Comparison of ENCODE assay signal across 8 cellular contexts in the genomic region with DNA sequence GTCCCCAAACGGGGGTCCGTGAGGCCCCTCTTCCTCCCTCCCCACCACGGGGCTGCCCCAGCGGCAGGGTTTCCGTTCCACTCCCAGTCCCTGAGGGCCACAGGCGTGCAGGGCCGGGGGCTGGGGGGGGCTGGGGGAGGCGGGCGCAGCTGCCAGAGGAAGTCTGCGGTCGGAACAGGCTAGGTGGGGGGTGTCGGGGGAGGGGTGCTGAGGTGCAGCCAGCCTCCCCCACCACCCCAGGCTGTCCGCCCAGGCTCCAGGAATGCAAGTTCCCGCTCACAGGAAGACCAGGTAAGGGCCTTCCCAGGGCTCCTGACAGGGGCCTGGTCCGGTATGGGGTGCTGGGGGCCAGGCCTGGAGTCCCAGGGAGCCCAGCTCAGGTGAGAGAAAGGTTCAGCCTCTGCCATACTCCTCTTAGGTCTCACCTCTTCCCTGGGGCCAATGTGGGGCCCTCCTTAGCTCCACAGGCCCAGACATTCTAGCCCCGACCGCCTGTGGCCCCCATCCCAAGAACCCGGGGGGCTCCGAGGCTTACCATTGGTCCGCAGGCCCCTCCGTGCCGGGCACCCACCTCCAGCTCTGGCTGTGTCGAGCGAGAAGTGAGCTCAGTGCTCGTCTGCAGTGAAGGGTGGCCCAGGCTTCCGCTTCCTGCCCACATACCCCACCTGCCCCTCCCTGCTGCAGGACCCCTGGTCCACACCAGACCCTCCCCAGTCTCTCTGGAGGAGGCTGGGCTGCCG. TPM values are rescaled to one million over a fixed set of nuclear protein-coding genes. Genes with fewer than 3 reads are reported as not detected.
DNase-seq lines count a peak whose midpoint lies in the region; TF ChIP-seq lines count a peak whose summit lies in the region.

A gene with protein sequence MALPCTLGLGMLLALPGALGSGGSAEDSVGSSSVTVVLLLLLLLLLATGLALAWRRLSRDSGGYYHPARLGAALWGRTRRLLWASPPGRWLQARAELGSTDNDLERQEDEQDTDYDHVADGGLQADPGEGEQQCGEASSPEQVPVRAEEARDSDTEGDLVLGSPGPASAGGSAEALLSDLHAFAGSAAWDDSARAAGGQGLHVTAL (minus strand): TSS at position 601 of the 740 bp plus-strand sequence. CDS start 63 bp downstream, at position 538.

- no peak for TF ChIP-seq CTCF in chondrocyte (IDR thresholded peaks at IDR 0.05)

- peak within 1 kb of the TSS; percentile 99 for H3K4me3 Mint-ChIP-seq in T-helper 2 cell treated with Interferon-gamma antibody and Interleukin-4, amounts not matched to agents 5 μg/mL and 100 μg/mL, for 36 hours
- H3K4me3 Mint-ChIP-seq in chondrocyte (ENCODE audit: unreplicated experiment), result no peak within 1 kb of the TSS

- H3K36me3 Mint-ChIP-seq in T-helper 2 cell treated with Interferon-gamma antibody and Interleukin-4, amounts not matched to agents 5 μg/mL and 100 μg/mL, for 36 hours (ENCODE audit: low read depth), result peaks cover 44% of the 10 kb centered on the region
- H3K36me3 Mint-ChIP-seq in chondrocyte (ENCODE audit: low read depth), result no peaks in the 10 kb centered on the region

- peak; percentile 94 for TF ChIP-seq POLR2A in GM19193 (IDR thresholded peaks at IDR 0.05; ENCODE audit: extremely low read depth, insufficient read depth, insufficient read length)

- H3K27ac Mint-ChIP-seq in T-helper 2 cell treated with Interferon-gamma antibody and Interleukin-4, amounts not matched to agents 5 μg/mL and 100 μg/mL, for 36 hours, result peak within 1 kb of the TSS; percentile 92
- H3K27ac Mint-ChIP-seq in chondrocyte (ENCODE audit: unreplicated experiment), result peak within 1 kb of the TSS; percentile 61

- DNase-seq in T-helper 2 cell treated with Interferon-gamma antibody and Interleukin-4, amounts not matched to agents 5 μg/mL and 100 μg/mL, for 36 hours (ENCODE audit: low spot score), result peak; percentile 64
- peak; percentile 84 for DNase-seq in chondrocyte (ENCODE audit: low spot score)
- DNase-seq in stimulated activated CD4-positive, alpha-beta T cell treated with anti-CD3 and anti-CD28 coated beads, Interleukin-2, amount 100 ng/mL, for 24 hours, result peak; percentile 74 to 81
- no peak for DNase-seq in SIG-M5 (lab: John Stamatoyannopoulos, UW)
- DNase-seq in GM03348 (ENCODE audit: low spot score), result no peak
- no peak for DNase-seq in amygdala (lab: John Stamatoyannopoulos, UW)
- no peak for DNase-seq in hepatic stellate cell (ENCODE audit: low spot score)

- no peaks in the 10 kb centered on the region for H3K27me3 Mint-ChIP-seq in T-helper 2 cell treated with Interferon-gamma antibody and Interleukin-4, amounts not matched to agents 5 μg/mL and 100 μg/mL, for 36 hours (ENCODE audit: low read depth)
- H3K27me3 Mint-ChIP-seq in chondrocyte (ENCODE audit: low read depth), result no peaks in the 10 kb centered on the region

- no peaks in the 10 kb centered on the region for H3K9me3 Mint-ChIP-seq in T-helper 2 cell treated with Interferon-gamma antibody and Interleukin-4, amounts not matched to agents 5 μg/mL and 100 μg/mL, for 36 hours
- H3K9me3 Mint-ChIP-seq in chondrocyte (ENCODE audit: low read depth), result no peaks in the 10 kb centered on the region

- peaks cover 38% of the 10 kb centered on the region for H3K4me1 Mint-ChIP-seq in T-helper 2 cell treated with Interferon-gamma antibody and Interleukin-4, amounts not matched to agents 5 μg/mL and 100 μg/mL, for 36 hours (ENCODE audit: low read depth)
- H3K4me1 Mint-ChIP-seq in chondrocyte (ENCODE audit: low read depth), result peaks cover 21% of the 10 kb centered on the region

RNA-seq across cellular contexts. Expression of the gene that starts here (rescaled TPM):
- 0.47 to 0.95 TPM (median 0.73 TPM) in 3 replicates for total RNA-seq in chondrocyte

Comparison
In these comparisons a context has a peak if more than half of its experiments do, and no peak if none do; other contexts are left out.
1. Peak in DNase-seq in chondrocyte; RNA of the gene not detected or under 1 TPM.
2. DNase-seq: peak in T-helper 2 cell treated with Interferon-gamma antibody and Interleukin-4, amounts not matched to agents 5 μg/mL and 100 μg/mL, for 36 hours (single experiment) and stimulated activated CD4-positive, alpha-beta T cell treated with anti-CD3 and anti-CD28 coated beads, Interleukin-2, amount 100 ng/mL, for 24 hours (2 of 2); none in SIG-M5 (single experiment), GM03348 (single experiment), amygdala (0 of 56) and hepatic stellate cell (single experiment).